8 cellular contexts compared by ENCODE assay signal in genomic region chr5:108727639-108728565, GRCh38. TPM values are rescaled to one million over a fixed set of nuclear protein-coding genes. Genes with fewer than 3 reads are reported as not detected.
DNase-seq lines count a peak whose midpoint lies in the region; ATAC-seq and TF ChIP-seq lines count a peak whose summit lies in the region.

No MANE protein-coding gene starts in this region.

- H3K79me2 ChIP-seq in DOHH2 (ENCODE audit: control insufficient read depth, low read length) (no peaks in the 10 kb centered on the region), fibroblast of lung (ENCODE audit: control insufficient read depth, insufficient read depth, low read length) (no peaks in the 10 kb centered on the region)

- WGBS in IMR-90 (ENCODE audit: extremely low coverage in 2 of 2, insufficient read length in 1 of 2), 2 experiments, result 0% methylated on average over 24 of the region's 61 CpGs; no CpG with 5 or more reads in 1 of the 2 experiments

- no peaks in the 10 kb centered on the region for H3K9me2 ChIP-seq in DOHH2 (replicated peaks; ENCODE audit: control insufficient read depth, low read length)

- H3K23ac ChIP-seq in IMR-90 (ENCODE audit: low read depth, low read length), result peak overlapping the region; percentile 95

- H3K27ac Mint-ChIP-seq in naive B cell, result peak overlapping the region; percentile 93 to 99 (median 98)

- peak overlapping the region; percentile 36; the same call in 1 of the 2 replicates for H2BK20ac ChIP-seq in IMR-90 (ENCODE audit: low read depth, low read length)

- no TSS peak for BruUV-seq in IMR-90 (replicated peaks; lab: Mats Ljungman, UMichigan)
- TSS peak; percentile 83 for BruUV-seq in Panc1 (replicated peaks; lab: Mats Ljungman, UMichigan)

- H3K36me3 Mint-ChIP-seq in naive B cell, result no peaks in the 10 kb centered on the region

- peak overlapping the region; percentile 96 for H3K56ac ChIP-seq in IMR-90 (ENCODE audit: extremely low read depth, insufficient read depth, low read length)

- peaks cover 36% of the 10 kb centered on the region for H3K4me1 ChIP-seq in DOHH2 (ENCODE audit: control insufficient read depth, low read length)
- no peaks in the 10 kb centered on the region; the same call in 1 of the 2 replicates for H3K4me1 ChIP-seq in IMR-90 (ENCODE audit: control insufficient read depth, insufficient read depth, low read length)
- H3K4me1 ChIP-seq in Panc1 (ENCODE audit: control insufficient read depth, insufficient read depth, low read length), result peaks cover 5% of the 10 kb centered on the region
- peaks cover 5% of the 10 kb centered on the region for H3K4me1 ChIP-seq in fibroblast of lung (ENCODE audit: control insufficient read depth, extremely low read depth, insufficient read depth, low read length)

- DNase-seq in IMR-90, result peak; percentile 89
- DNase-seq in Panc1 (ENCODE audit: low read depth, low spot score), result no peak
- peak; percentile 15 for DNase-seq in activated effector memory CD4-positive, alpha-beta T cell treated with Interleukin-2 at 50 U/mL for 16 hours
- DNase-seq in fibroblast of lung (ENCODE audit: low read depth in 2 of 2), result peak; percentile 93
- peak; percentile 83 for DNase-seq in naive B cell
- peak; percentile 75 for DNase-seq in superior temporal gyrus (ENCODE audit: extremely low spot score)

- no peaks in the 10 kb centered on the region for H3K9me3 ChIP-seq in DOHH2 (ENCODE audit: control insufficient read depth, insufficient read depth, low read length)
- H3K9me3 ChIP-seq in IMR-90 (ENCODE audit: control insufficient read depth, insufficient read depth, low read length), result no peaks in the 10 kb centered on the region
- no peaks in the 10 kb centered on the region for H3K9me3 ChIP-seq in Panc1 (ENCODE audit: control insufficient read depth, insufficient read depth, low read depth, low read length)
- H3K9me3 ChIP-seq in fibroblast of lung (ENCODE audit: control insufficient read depth, insufficient read depth, low read depth, low read length), result no peaks in the 10 kb centered on the region

- peaks cover 0 to 8% of the 10 kb centered on the region in 2 experiments; a peak in 2 of 4 replicates for H3K79me1 ChIP-seq in IMR-90 (ENCODE audit: low read depth in 1 of 2, low read length in 2 of 2)

- H4K91ac ChIP-seq in IMR-90 (ENCODE audit: insufficient read depth, low read depth, low read length), result peak overlapping the region; percentile 69

- peak overlapping the region; percentile 72 for H2BK5ac ChIP-seq in IMR-90 (ENCODE audit: low read depth, low read length, poor library complexity, severe bottlenecking)

- peak; percentile 17; the same call in 1 of the 2 replicates for TF ChIP-seq RAD21 in IMR-90 (IDR thresholded peaks at IDR 0.05; ENCODE audit: low read length)

- no peaks in the 10 kb centered on the region for H3K27me3 Mint-ChIP-seq in naive B cell

- H3K4me2 ChIP-seq in DOHH2 (ENCODE audit: low read length), result peak overlapping the region; percentile 89
- peak overlapping the region; percentile 77 for H3K4me2 ChIP-seq in IMR-90 (ENCODE audit: low read depth, low read length)
- H3K4me2 ChIP-seq in fibroblast of lung (ENCODE audit: extremely low read depth, insufficient read depth, low read length), result peak overlapping the region; percentile 98

- peak; percentile 59; the same call in 1 of the 2 replicates for TF ChIP-seq POLR2A in IMR-90 (IDR thresholded peaks at IDR 0.05; ENCODE audit: low read depth, low read length)

- H3F3A ChIP-seq in DOHH2 (ENCODE audit: control insufficient read depth, insufficient read depth), result peaks cover 5% of the 10 kb centered on the region; the same call in 1 of the 2 replicates

- H3K9ac ChIP-seq in IMR-90 (ENCODE audit: low read depth, low read length), result peak overlapping the region; percentile 93
- peak overlapping the region; percentile 97 for H3K9ac ChIP-seq in fibroblast of lung (ENCODE audit: insufficient read depth, low read length)

- in situ Hi-C loops in IMR-90 (cut with MboI; ENCODE audit: low sequenced_read_pairs), result no loop called here
- in situ Hi-C loops in Panc1 (cut with HindIII; ENCODE audit: low pct_unique_long_range_greater_than_20kb, low sequenced_read_pairs), result no loop called here

- peak overlapping the region; percentile 84 to 98 (median 94) for H3K4me3 Mint-ChIP-seq in naive B cell

- peak overlapping the region; percentile 88 for H4K5ac ChIP-seq in IMR-90 (ENCODE audit: low read depth, low read length)

- peak overlapping the region; percentile 88 for H2AK9ac ChIP-seq in IMR-90 (replicated peaks; ENCODE audit: low read depth, low read length, poor library complexity)

- dilution Hi-C loops in IMR-90 (cut with HindIII; ENCODE audit: low sequenced_read_pairs, unreplicated experiment), result no loop called here

- H3K36me3 ChIP-seq in DOHH2 (ENCODE audit: control insufficient read depth, low read length) (no peaks in the 10 kb centered on the region), IMR-90 (ENCODE audit: control insufficient read depth, insufficient read depth, low read length) (no peaks in the 10 kb centered on the region), Panc1 (ENCODE audit: control insufficient read depth, insufficient read depth, low read length) (no peaks in the 10 kb centered on the region), fibroblast of lung (ENCODE audit: control insufficient read depth, insufficient read depth, low read length) (no peaks in the 10 kb centered on the region)

- no peak overlapping the region for H3K27ac ChIP-seq in DOHH2 (ENCODE audit: low read depth, low read length)
- H3K27ac ChIP-seq in IMR-90 (ENCODE audit: insufficient read depth, low read length), result peak overlapping the region; percentile 87
- H3K27ac ChIP-seq in Panc1 (ENCODE audit: low read length), result peak overlapping the region; percentile 92
- peak overlapping the region; percentile 97 for H3K27ac ChIP-seq in fibroblast of lung (ENCODE audit: insufficient read depth, low read length)

- H2AK5ac ChIP-seq in IMR-90 (ENCODE audit: low read depth, low read length), result peak overlapping the region; percentile 47

- H4K20me1 ChIP-seq in DOHH2 (ENCODE audit: control insufficient read depth, insufficient read depth, low read depth, low read length) (no peaks in the 10 kb centered on the region), IMR-90 (ENCODE audit: insufficient read depth, low read length) (no peaks in the 10 kb centered on the region), fibroblast of lung (ENCODE audit: control insufficient read depth, extremely low read depth, insufficient read depth, low read length) (no peaks in the 10 kb centered on the region)

- peak overlapping the region; percentile 31; the same call in 1 of the 3 replicates for H2BK15ac ChIP-seq in IMR-90 (ENCODE audit: low read depth, low read length)

- TF ChIP-seq CTCF in DOHH2 (IDR thresholded peaks at IDR 0.05; ENCODE audit: low read depth, low read length, poor library complexity, severe bottlenecking), result no peak
- TF ChIP-seq CTCF in IMR-90 (conservative IDR thresholded peaks at IDR 0.05; ENCODE audit: low read depth, low read length), result no peak
- no peak for TF ChIP-seq CTCF in Panc1 (IDR thresholded peaks at IDR 0.05)
- TF ChIP-seq CTCF in fibroblast of lung (conservative IDR thresholded peaks at IDR 0.05 in 1 of 2, IDR thresholded peaks at IDR 0.05 in 1 of 2; ENCODE audit: low read depth in 1 of 2, low read length in 2 of 2), result no peak

- no peaks in the 10 kb centered on the region for H3K9me3 Mint-ChIP-seq in naive B cell

- H3K4ac ChIP-seq in IMR-90 (ENCODE audit: low read depth, low read length), result peak overlapping the region; percentile 90

- H3K27me3 ChIP-seq in DOHH2 (ENCODE audit: control insufficient read depth, low read length), result no peaks in the 10 kb centered on the region; the same call in 1 of the 2 replicates
- H3K27me3 ChIP-seq in IMR-90 (ENCODE audit: control insufficient read depth, insufficient read depth, low read length), result no peaks in the 10 kb centered on the region
- H3K27me3 ChIP-seq in Panc1 (ENCODE audit: control insufficient read depth, insufficient read depth, low read length), result no peaks in the 10 kb centered on the region
- no peaks in the 10 kb centered on the region for H3K27me3 ChIP-seq in fibroblast of lung (ENCODE audit: control insufficient read depth, insufficient read depth, low read length)

- H3K14ac ChIP-seq in IMR-90 (replicated peaks; ENCODE audit: low read depth, low read length), result peak overlapping the region; percentile 80

- ATAC-seq in GM21717 (IDR thresholded peaks at IDR 0.05; ENCODE audit: unreplicated experiment) (peak; percentile 83), IMR-90 (ENCODE audit: low read depth) (peak; percentile 100), Panc1 (peak; percentile 100), naive B cell (ENCODE audit: low read depth in 2 of 2) (peak; percentile 72 to 73)

- H2AFZ ChIP-seq in IMR-90 (replicated peaks; ENCODE audit: low read length, poor library complexity) (peak overlapping the region; percentile 98), fibroblast of lung (ENCODE audit: low read length) (peak overlapping the region; percentile 99)

- H3K9me1 ChIP-seq in IMR-90 (ENCODE audit: insufficient read depth, low read length), result peaks cover 5% of the 10 kb centered on the region; the same call in 1 of the 2 replicates

- POLR2A ChIA-PET in IMR-90 (lab: Charles Lee; ENCODE audit: unreplicated experiment), result interaction anchor here (0.5 to 1.3 kb wide), 4 partner anchors 17 to 685 kb away, joined by 3 to 7 read pairs (median 4); partner anchors contain the start of gene FER
- POLR2A ChIA-PET in Panc1 (lab: Charles Lee), result interaction anchor here (1.5 kb wide), 1 partner anchor 20 kb away, joined by 6 read pairs; the partner anchor contains the start of gene FER

- H2BK120ac ChIP-seq in IMR-90 (ENCODE audit: low read depth, low read length), result peak overlapping the region; percentile 68

- peak overlapping the region; percentile 76 to 78 for H4K8ac ChIP-seq in IMR-90 (ENCODE audit: low read depth in 2 of 2, low read length in 2 of 2)

- CTCF ChIA-PET in IMR-90 (lab: Yijun Ruan, JAX) (interaction anchor here (1.1 kb wide), 1 partner anchor 192 kb away, joined by 3 read pairs; no protein-coding TSS in a partner anchor), Panc1 (lab: Charles Lee) (interaction anchor here (0.5 kb wide), 1 partner anchor 20 kb away, joined by 9 read pairs; the partner anchor contains the start of gene FER)

- H3K18ac ChIP-seq in IMR-90 (ENCODE audit: low read depth, low read length), result peak overlapping the region; percentile 50

- H3K4me3 ChIP-seq in DOHH2 (ENCODE audit: low read length), result peak overlapping the region; percentile 74
- peak overlapping the region; percentile 67 for H3K4me3 ChIP-seq in IMR-90 (ENCODE audit: insufficient read depth, low read depth, low read length)
- peak overlapping the region; percentile 80 to 83 for H3K4me3 ChIP-seq in Panc1 (ENCODE audit: low read depth in 2 of 2, low read length in 2 of 2)
- peak overlapping the region; percentile 75 to 87 (median 80) for H3K4me3 ChIP-seq in fibroblast of lung (replicated peaks in 1 of 4; ENCODE audit: control extremely low read depth in 1 of 4, insufficient read depth in 1 of 4, low read depth in 3 of 4, low read length in 4 of 4)

- peaks cover 38 to 51% (median 42%) of the 10 kb centered on the region in 3 donors for H3K4me1 Mint-ChIP-seq in naive B cell

- intact Hi-C loops in IMR-90 (cut with micrococcal nuclease) (no loop called here), Panc1 (cut with micrococcal nuclease; ENCODE audit: unreplicated experiment) (no loop called here)

RNA-seq across cellular contexts. Expression of gene FER, which starts 19.8 kb away (rescaled TPM):
- total RNA-seq in IMR-90 (2012; rRNA removed) (32.4 and 39.2 TPM in 2 replicates), Panc1 (2021; ENCODE audit: unreplicated experiment) (22.1 TPM), fibroblast of lung (18.5 and 21.3 TPM in 2 replicates)
- polyA plus RNA-seq in IMR-90 (2012; rRNA removed) (2.6 and 3.5 TPM in 2 replicates), fibroblast of lung (9.6 and 12.2 TPM in 2 replicates), naive B cell (ENCODE audit: low read depth in 6 of 6) (10 to 100 TPM in 5 of 6 donors, 1 to 10 TPM in 1; 9.6 to 21.0 (median 17.2) TPM)
- polyA plus RNA-seq in IMR-90 (2012; cell fraction: cytosol; rRNA removed), result 0.36 and 1.5 TPM in 2 replicates
- 0.65 and 7.8 TPM in 2 replicates for polyA plus RNA-seq in IMR-90 (2012; cell fraction: nucleus; rRNA removed; ENCODE audit: low replicate concordance)
- polyA plus RNA-seq in Panc1 (2012; ENCODE audit: insufficient read length), result 3.7 TPM
- 5.7 and 9.3 TPM in 2 replicates for polyA plus RNA-seq in fibroblast of lung (2012)
- 3.9 and 5.9 TPM in 2 replicates for polyA minus RNA-seq in fibroblast of lung (ENCODE audit: low replicate concordance)
